ENCODE assay signal across 8 cellular contexts in genomic region chr1:154936416-154937050, GRCh38. TPM values are rescaled to one million over a fixed set of nuclear protein-coding genes. Genes with fewer than 3 reads are reported as not detected.
A peak's percentile ranks its signal among the peaks of the same experiment; 100 is the strongest.
DNase-seq lines count a peak whose midpoint lies in the region; ATAC-seq and TF ChIP-seq lines count a peak whose summit lies in the region.

Gene PMVK (minus strand): TSS chr1:154936719. CDS start chr1:154936685, 34 bp downstream.

- peak within 1 kb of the TSS; percentile 96 for H3K4me3 Mint-ChIP-seq in activated T-helper 17 cell treated with anti-CD3 and anti-CD28 coated beads, Interleukin-2, amount 50 U/mL, for 72 hours
- peak within 1 kb of the TSS; percentile 100 for H3K4me3 Mint-ChIP-seq in natural killer cell

- H3K27me3 Mint-ChIP-seq in activated T-helper 17 cell treated with anti-CD3 and anti-CD28 coated beads, Interleukin-2, amount 50 U/mL, for 72 hours, result no peaks in the 10 kb centered on the region
- no peaks in the 10 kb centered on the region for H3K27me3 Mint-ChIP-seq in natural killer cell (ENCODE audit: low read depth in 2 of 2)

- 0 to 1% methylated on average over 48 to 49 of the region's 50 CpGs for WGBS in GM23248 (ENCODE audit: low coverage in 1 of 2, low lambda C conversion rate in 2 of 2, missing lambda C conversion rate in 2 of 2), 2 experiments

- TF ChIP-seq CTCF in fibroblast of mammary gland (conservative IDR thresholded peaks at IDR 0.05; ENCODE audit: control insufficient read depth, insufficient read depth, low read depth, low read length) (peak; percentile 2), natural killer cell (IDR thresholded peaks at IDR 0.05) (no peak)

- H3K36me3 Mint-ChIP-seq in activated T-helper 17 cell treated with anti-CD3 and anti-CD28 coated beads, Interleukin-2, amount 50 U/mL, for 72 hours (ENCODE audit: low read depth), result peaks cover 27% of the 10 kb centered on the region
- H3K36me3 Mint-ChIP-seq in natural killer cell, result no peaks in the 10 kb centered on the region

- ATAC-seq in activated T-helper 17 cell treated with anti-CD3 and anti-CD28 coated beads, Interleukin-2, amount 50 U/mL, for 72 hours (replicated peaks), result peak; percentile 77
- peak; percentile 86 to 97 (median 87) for ATAC-seq in natural killer cell

- DNase-seq in Daoy (ENCODE audit: low read depth), result peak; percentile 96
- peak; percentile 98 for DNase-seq in GM23248
- DNase-seq in LHCN-M2 (ENCODE audit: low read depth), result peak; percentile 94
- peak; percentile 93 for DNase-seq in RPMI7951 (ENCODE audit: low read depth)
- peak; percentile 96 for DNase-seq in fibroblast of mammary gland (ENCODE audit: low read depth)
- DNase-seq in natural killer cell, result peak; percentile 91
- DNase-seq in stimulated activated naive CD4-positive, alpha-beta T cell treated with Interleukin-2 at 50 U/mL for 16 hours (lab: John Stamatoyannopoulos, UW), result peak; percentile 95

- H3K9ac ChIP-seq in GM23248, result peak within 1 kb of the TSS; percentile 95

- peak within 1 kb of the TSS; percentile 95 for H3K27ac ChIP-seq in GM23248

- in situ Hi-C loops in GM23248 (cut with MboI), result no loop called here

- H3K27me3 ChIP-seq in GM23248 (replicated peaks; ENCODE audit: insufficient read depth), result no peaks in the 10 kb centered on the region

- H3K79me2 ChIP-seq in GM23248 (ENCODE audit: insufficient read depth), result peaks cover 10% of the 10 kb centered on the region; the same call in 1 of the 2 replicates

- peaks cover 32% of the 10 kb centered on the region for H3K4me1 Mint-ChIP-seq in activated T-helper 17 cell treated with anti-CD3 and anti-CD28 coated beads, Interleukin-2, amount 50 U/mL, for 72 hours
- H3K4me1 Mint-ChIP-seq in natural killer cell, result peaks cover 19 to 40% of the 10 kb centered on the region in 2 donors

- H3K4me1 ChIP-seq in GM23248 (ENCODE audit: insufficient read depth), result peaks cover 14% of the 10 kb centered on the region

- peaks cover 16% of the 10 kb centered on the region for H3F3A ChIP-seq in GM23248 (ENCODE audit: insufficient read depth)

- no peaks in the 10 kb centered on the region for H3K9me3 Mint-ChIP-seq in activated T-helper 17 cell treated with anti-CD3 and anti-CD28 coated beads, Interleukin-2, amount 50 U/mL, for 72 hours
- no peaks in the 10 kb centered on the region for H3K9me3 Mint-ChIP-seq in natural killer cell

- intact Hi-C loops in natural killer cell (cut with micrococcal nuclease), result loop anchor here (1.0 to 5.0 kb wide), 8 partner anchors 20 to 379 kb away; partner anchors contain the start of genes ADAR, CKS1B, EFNA4 and FLAD1

- H3K4me3 ChIP-seq in GM23248 (peak within 1 kb of the TSS; percentile 79), fibroblast of mammary gland (ENCODE audit: control insufficient read depth, low read depth, low read length) (peak within 1 kb of the TSS; percentile 92)

- H3K27ac Mint-ChIP-seq in activated T-helper 17 cell treated with anti-CD3 and anti-CD28 coated beads, Interleukin-2, amount 50 U/mL, for 72 hours, result peak within 1 kb of the TSS; percentile 95
- peak within 1 kb of the TSS; percentile 99 to 100 for H3K27ac Mint-ChIP-seq in natural killer cell

- no peaks in the 10 kb centered on the region for H4K20me1 ChIP-seq in GM23248 (ENCODE audit: insufficient read depth)

- H3K9me2 ChIP-seq in GM23248 (ENCODE audit: insufficient read depth), result no peaks in the 10 kb centered on the region

- peak within 1 kb of the TSS; percentile 95 for H3K4me2 ChIP-seq in GM23248 (ENCODE audit: unreplicated experiment)

- no peaks in the 10 kb centered on the region for H3K36me3 ChIP-seq in GM23248 (ENCODE audit: low read depth)

- peak within 1 kb of the TSS; percentile 89 for H2AFZ ChIP-seq in GM23248

- H3K9me3 ChIP-seq in GM23248 (ENCODE audit: low read depth), result no peaks in the 10 kb centered on the region

RNA-seq across cellular contexts. Expression of gene PMVK, which starts in this region (rescaled TPM):
- 3.8 and 5.7 TPM in 2 replicates for total RNA-seq in Daoy (2014; rRNA removed; shearing (Covaris generic))
- 2.1 and 6.4 TPM in 2 replicates for total RNA-seq in GM23248 (2014; rRNA removed; shearing (Covaris generic))
- polyA plus RNA-seq in GM23248 (2016; fragmentation: Nextera tagmentation; extraction: Ambion mirVana), result 36.6 and 40.2 TPM in 2 replicates
- total RNA-seq in LHCN-M2 (2014; rRNA removed), result 8.0 and 9.1 TPM in 2 replicates
- 65.2 TPM for polyA plus RNA-seq in LHCN-M2 (2012)
- total RNA-seq in RPMI7951 (2014; rRNA removed; shearing (Covaris generic)), result 8.7 and 9.3 TPM in 2 replicates
- total RNA-seq in activated T-helper 17 cell treated with anti-CD3 and anti-CD28 coated beads, Interleukin-2, amount 50 U/mL, for 72 hours, result 10 to 100 TPM; 38.6 to 66.9 TPM
- total RNA-seq in natural killer cell, result 10 to 100 TPM in 2 of 3 donors, 1 to 10 TPM in 1; 9.0 to 12.1 (median 11.0) TPM

Comparison
In these comparisons a context has a peak if more than half of its experiments do, and no peak if none do; other contexts are left out.
1. Peak in every context shown above with its lines: DNase-seq, ATAC-seq, H3K4me3 ChIP-seq and H3K27ac ChIP-seq.